Comparison of ENCODE assay signal across 22 cellular contexts in genomic region chr5:149836451-149837139, GRCh38.
DNase-seq lines count a peak whose midpoint lies in the region; ATAC-seq, FAIRE-seq and TF ChIP-seq lines count a peak whose summit lies in the region.
"Had no signal": no experiment of that assay in that cellular context is flagged by ENCODE, and none has a peak within 500 bp of the region (broad histone marks: within the 10 kb centered on the region; RNA-seq: fewer than 3 reads in every experiment).

No MANE protein-coding gene starts in this region.

- POLR2A ChIA-PET in A673 (lab: Charles Lee; ENCODE audit: low non-redundant PET): no interaction called here
- POLR2A ChIA-PET in GM10248 (lab: Yijun Ruan, JAX): no interaction called here

- BruUV-seq in A673 (replicated peaks; lab: Mats Ljungman, UMichigan): no TSS peak

- no peak for ATAC-seq in HG03520 (IDR thresholded peaks at IDR 0.05; ENCODE audit: unreplicated experiment)
- ATAC-seq: CD8-positive, alpha-beta T cell; Right ventricle myocardium inferior had no signal

- H2AFZ ChIP-seq in astrocyte (ENCODE audit: low read depth, low read length) (no peak overlapping the region), neural progenitor cell (replicated peaks) (no peak overlapping the region)

- intact Hi-C loops in A673 (cut with micrococcal nuclease; ENCODE audit: unreplicated experiment): loop anchor here (1.0 to 10.0 kb wide), 4 partner anchors 100 to 382 kb away; no protein-coding TSS in a partner anchor

- CTCF ChIA-PET in A673 (lab: Charles Lee) (interaction anchor here (2.8 to 4.7 kb wide), 2 partner anchors 125 to 154 kb away, joined by 17 to 35 read pairs; no protein-coding TSS in a partner anchor), GM10248 (lab: Yijun Ruan, JAX) (interaction anchor here (0.9 to 56.4 kb wide), 6 partner anchors 2 to 198 kb away, joined by 3 to 1145 read pairs (median 182); no protein-coding TSS in a partner anchor)

- H3K4me1 ChIP-seq in A673 (ENCODE audit: insufficient read depth, low read length, poor library complexity, severe bottlenecking): peaks cover 42% of the 10 kb centered on the region
- peaks cover 9% of the 10 kb centered on the region for H3K4me1 ChIP-seq in astrocyte (ENCODE audit: insufficient read depth, low read length)
- H3K4me1 ChIP-seq in neural progenitor cell: peaks cover 13% of the 10 kb centered on the region
- H3K4me1 ChIP-seq: BE2C had no signal

- FAIRE-seq in astrocyte (lab: Jason Lieb, UNC): no peak
- FAIRE-seq: A204.1, GM19239, RCC 7860 had no signal

- H4K20me1 ChIP-seq in astrocyte (ENCODE audit: insufficient read depth, low read length): no peaks in the 10 kb centered on the region
- no peaks in the 10 kb centered on the region for H4K20me1 ChIP-seq in neural progenitor cell (ENCODE audit: low read depth)

- H3K27me3 Mint-ChIP-seq in astrocyte (ENCODE audit: low read depth, unreplicated experiment) (peaks cover 2% of the 10 kb centered on the region), neural progenitor cell (ENCODE audit: insufficient read depth, low read depth) (peaks cover 11% of the 10 kb centered on the region)

- H3K36me3 Mint-ChIP-seq in astrocyte (ENCODE audit: low read depth, unreplicated experiment): peaks cover 15% of the 10 kb centered on the region
- no peaks in the 10 kb centered on the region for H3K36me3 Mint-ChIP-seq in neural progenitor cell

- H3K9me3 Mint-ChIP-seq in astrocyte (ENCODE audit: unreplicated experiment) (no peaks in the 10 kb centered on the region), neural progenitor cell (no peaks in the 10 kb centered on the region)
- H3K9me3 Mint-ChIP-seq: CD8-positive, alpha-beta T cell had no signal

- no peaks in the 10 kb centered on the region for H3K9me3 ChIP-seq in A673 (ENCODE audit: low read depth, low read length, poor library complexity, severe bottlenecking)
- no peaks in the 10 kb centered on the region for H3K9me3 ChIP-seq in astrocyte (ENCODE audit: insufficient read depth, low read depth, low read length)
- no peaks in the 10 kb centered on the region for H3K9me3 ChIP-seq in neural progenitor cell (ENCODE audit: low read depth)
- H3K9me3 ChIP-seq: BE2C, SJSA1 had no signal

- no peak overlapping the region for H3K9ac ChIP-seq in astrocyte (ENCODE audit: low read length)
- H3K9ac ChIP-seq in neural progenitor cell: no peak overlapping the region

- H3F3A ChIP-seq in neural progenitor cell (ENCODE audit: low read depth): no peaks in the 10 kb centered on the region

- no peak overlapping the region for H3K4me2 ChIP-seq in astrocyte (ENCODE audit: low read length)
- no peak overlapping the region for H3K4me2 ChIP-seq in neural progenitor cell

- TF ChIP-seq CTCF in A673 (conservative IDR thresholded peaks at IDR 0.05; ENCODE audit: low read depth, low read length) (no peak), GM10248 (IDR thresholded peaks at IDR 0.05; ENCODE audit: control extremely low read depth, extremely low read depth, low read depth, missing control alignments) (no peak), astrocyte (IDR thresholded peaks at IDR 0.05; ENCODE audit: insufficient read depth, low read depth, low read length) (no peak), neural progenitor cell (IDR thresholded peaks at IDR 0.05) (no peak)

- DNase-seq in A673 (ENCODE audit: low spot score): no peak
- DNase-seq in GM10248 (ENCODE audit: extremely low spot score): peak; percentile 10
- DNase-seq in astrocyte (ENCODE audit: low read depth): no peak
- no peak for DNase-seq in neural progenitor cell (ENCODE audit: low spot score)
- DNase-seq in SKM-1 (lab: John Stamatoyannopoulos, UW; ENCODE audit: unreplicated experiment): no peak
- DNase-seq in stimulated activated CD4-positive, alpha-beta T cell treated with anti-CD3 and anti-CD28 coated beads, Interleukin-15, amount 100 ng/mL, for 24 hours: no peak
- DNase-seq in DMS53 treated with DMSO at 0.1 percent for 48 hours (lab: John Stamatoyannopoulos, UW; ENCODE audit: unreplicated experiment): no peak
- DNase-seq: BE2C; CD8-positive, alpha-beta T cell; H7; IMR-90; NCI-H1694; NCI-H2081 treated with DMSO at 0.1 percent for 48 hours; NCI-H2171 treated with DMSO at 0.1 percent for 48 hours; NCI-H526; OCI-M1 had no signal

- H3K4me3 Mint-ChIP-seq in astrocyte (ENCODE audit: unreplicated experiment): no peak overlapping the region
- no peak overlapping the region for H3K4me3 Mint-ChIP-seq in neural progenitor cell
- H3K4me3 Mint-ChIP-seq: CD8-positive, alpha-beta T cell had no signal

- H3K27ac Mint-ChIP-seq in astrocyte (ENCODE audit: unreplicated experiment) (peak overlapping the region; percentile 18), neural progenitor cell (peak overlapping the region; percentile 72)
- H3K27ac Mint-ChIP-seq: CD8-positive, alpha-beta T cell had no signal

- H3K27ac ChIP-seq in A673 (ENCODE audit: low read depth, low read length, poor library complexity, severe bottlenecking): peak overlapping the region; percentile 77
- H3K27ac ChIP-seq in astrocyte (ENCODE audit: low read depth, low read length): no peak overlapping the region
- no peak overlapping the region for H3K27ac ChIP-seq in neural progenitor cell
- H3K27ac ChIP-seq: SJSA1 had no signal

- H3K4me1 Mint-ChIP-seq in astrocyte (ENCODE audit: low read depth, unreplicated experiment) (peaks cover 11% of the 10 kb centered on the region), neural progenitor cell (peaks cover 29% of the 10 kb centered on the region)

- no peak overlapping the region for H3K4me3 ChIP-seq in A673 (ENCODE audit: low read depth, low read length, poor library complexity, severe bottlenecking)
- H3K4me3 ChIP-seq in astrocyte (ENCODE audit: insufficient read depth, low read depth, low read length): no peak overlapping the region
- no peak overlapping the region for H3K4me3 ChIP-seq in neural progenitor cell
- H3K4me3 ChIP-seq: SJSA1 had no signal

- H3K79me2 ChIP-seq in astrocyte (ENCODE audit: insufficient read depth, low read length) (no peaks in the 10 kb centered on the region), neural progenitor cell (ENCODE audit: low read depth) (no peaks in the 10 kb centered on the region)

- H3K27me3 ChIP-seq in A673 (replicated peaks; ENCODE audit: insufficient read depth, low read depth, low read length, poor library complexity) (no peaks in the 10 kb centered on the region), astrocyte (ENCODE audit: insufficient read depth, low read length) (no peaks in the 10 kb centered on the region), neural progenitor cell (no peaks in the 10 kb centered on the region)
- H3K27me3 ChIP-seq: BE2C, SJSA1 had no signal

- H3K36me3 ChIP-seq in A673 (ENCODE audit: insufficient read depth, low read length, poor library complexity, severe bottlenecking) (peaks cover 2% of the 10 kb centered on the region), astrocyte (ENCODE audit: insufficient read depth, low read length) (no peaks in the 10 kb centered on the region), neural progenitor cell (no peaks in the 10 kb centered on the region)
- H3K36me3 ChIP-seq: SJSA1 had no signal
